In the genomic region with DNA sequence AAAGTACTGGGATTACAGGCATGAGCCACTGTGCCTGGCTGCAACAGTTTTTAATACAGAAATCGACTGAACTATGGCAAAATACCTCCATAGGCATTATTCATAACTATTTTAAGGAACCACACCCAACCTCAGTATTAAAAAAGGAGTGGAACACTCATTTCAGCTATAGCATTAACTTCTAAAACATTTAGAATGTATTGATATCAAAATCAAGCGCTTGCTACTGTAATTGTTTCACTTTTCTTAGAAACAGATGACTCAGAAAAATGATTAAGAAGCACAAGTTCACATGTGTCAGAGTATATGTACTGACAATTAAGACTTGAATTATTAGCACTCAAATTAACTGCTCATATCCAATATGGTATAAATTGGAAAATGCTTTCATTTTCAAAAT, we compare ENCODE assay signal across 23 cellular contexts. TPM values are rescaled to one million over a fixed set of nuclear protein-coding genes. Genes with fewer than 3 reads are reported as not detected.
A peak's percentile ranks its signal among the peaks of the same experiment; 100 is the strongest.
DNase-seq lines count a peak whose midpoint lies in the region; ATAC-seq lines count a peak whose summit lies in the region.
"Had no signal": no experiment of that assay in that cellular context is flagged by ENCODE, and none has a peak within 500 bp of the region (broad histone marks: within the 10 kb centered on the region; RNA-seq: fewer than 3 reads in every experiment).

No MANE protein-coding gene starts in this region.

- H3K18ac ChIP-seq in mesenchymal stem cell (ENCODE audit: low read depth in 1 of 2, low read length in 2 of 2), result no peak overlapping the region

- no peak overlapping the region for H3K27ac ChIP-seq in mesenchymal stem cell (ENCODE audit: low read length, poor library complexity, severe bottlenecking)
- H3K27ac ChIP-seq: RWPE1 had no signal

- H2BK12ac ChIP-seq in mesenchymal stem cell (ENCODE audit: low read length in 2 of 2), result no peak overlapping the region

- no peaks in the 10 kb centered on the region for H3K9me3 Mint-ChIP-seq in activated T-cell treated with anti-CD3 and anti-CD28 coated beads, Interleukin-2, amount 50 U/mL, for 24 hours
- no peaks in the 10 kb centered on the region for H3K9me3 Mint-ChIP-seq in central memory CD8-positive, alpha-beta T cell
- no peaks in the 10 kb centered on the region for H3K9me3 Mint-ChIP-seq in immature natural killer cell
- H3K9me3 Mint-ChIP-seq: CD4-positive, alpha-beta T cell had no signal

- H3K4me3 ChIP-seq in mesenchymal stem cell (ENCODE audit: insufficient read depth in 1 of 2, low read depth in 1 of 2, low read length in 2 of 2), result no peak overlapping the region
- H3K4me3 ChIP-seq: MG63 had no signal

- H3K4me2 ChIP-seq in mesenchymal stem cell (ENCODE audit: low read length, poor library complexity, severe bottlenecking), result no peak overlapping the region

- no peaks in the 10 kb centered on the region for H3K9me3 ChIP-seq in mesenchymal stem cell (ENCODE audit: control insufficient read depth, low read length)
- H3K9me3 ChIP-seq: Caco-2, MG63 had no signal

- no peak overlapping the region for H4K91ac ChIP-seq in mesenchymal stem cell (ENCODE audit: low read length)

- H3K27ac Mint-ChIP-seq in activated T-cell treated with anti-CD3 and anti-CD28 coated beads, Interleukin-2, amount 50 U/mL, for 24 hours, result peak overlapping the region; percentile 40
- peak overlapping the region; percentile 63 for H3K27ac Mint-ChIP-seq in central memory CD8-positive, alpha-beta T cell (ENCODE audit: low read depth)
- H3K27ac Mint-ChIP-seq in immature natural killer cell, result peak overlapping the region in 1 of 6 donors; percentile 29
- H3K27ac Mint-ChIP-seq: CD4-positive, alpha-beta T cell had no signal

- no peak overlapping the region for H4K8ac ChIP-seq in mesenchymal stem cell (ENCODE audit: low read length)

- H2BK120ac ChIP-seq in mesenchymal stem cell (ENCODE audit: low read depth, low read length), result no peak overlapping the region

- H2BK15ac ChIP-seq in mesenchymal stem cell (ENCODE audit: low read depth, poor library complexity, severe bottlenecking), result no peak overlapping the region

- peak overlapping the region; percentile 71 for H3K9ac ChIP-seq in mesenchymal stem cell (ENCODE audit: low read length)

- no peak overlapping the region for H2BK5ac ChIP-seq in mesenchymal stem cell (ENCODE audit: low read depth, low read length, poor library complexity, severe bottlenecking)

- peaks cover 43% of the 10 kb centered on the region for H3K36me3 Mint-ChIP-seq in activated T-cell treated with anti-CD3 and anti-CD28 coated beads, Interleukin-2, amount 50 U/mL, for 24 hours (ENCODE audit: low read depth)
- peaks cover 24% of the 10 kb centered on the region for H3K36me3 Mint-ChIP-seq in central memory CD8-positive, alpha-beta T cell (ENCODE audit: insufficient read depth)
- peaks cover 3 to 7% (median 4%) of the 10 kb centered on the region in 3 donors for H3K36me3 Mint-ChIP-seq in immature natural killer cell

- no CpG with 5 or more reads among the region's 2 CpGs for WGBS in mesenchymal stem cell

- ATAC-seq in central memory CD8-positive, alpha-beta T cell (replicated peaks; ENCODE audit: extremely low read depth, poor library complexity, severe bottlenecking), result no peak
- ATAC-seq: HCT116, PC-3 had no signal

- H3K36me3 ChIP-seq in mesenchymal stem cell (ENCODE audit: control insufficient read depth in 1 of 2, insufficient read depth in 2 of 2, low read depth in 1 of 2, low read length in 2 of 2), result peaks cover 12 to 66% of the 10 kb centered on the region in 2 experiments

- DNase-seq in activated T-cell treated with anti-CD3 and anti-CD28 coated beads, Interleukin-2, amount 50 U/mL, for 24 hours, result no peak
- DNase-seq in activated T-cell treated with anti-CD3 and anti-CD28 coated beads for 4 hours (no peak), HCEC 1CT (peak; percentile 15), mesenchymal stem cell (no peak), immature natural killer cell (no peak), RKO (ENCODE audit: low spot score) (no peak)
- no peak for DNase-seq in central memory CD8-positive, alpha-beta T cell (ENCODE audit: low spot score in 2 of 2)
- no peak for DNase-seq in stimulated activated naive CD4-positive, alpha-beta T cell (lab: John Stamatoyannopoulos, UW)
- DNase-seq: Caco-2; CD4-positive, alpha-beta T cell; GDM1; Karpas-422; MG63; NCI-H1048; NCI-H1436; NCI-H1930; NCI-H345; NCI-H524 treated with DMSO at 0.1 percent for 48 hours; PC-3 had no signal

- H3K27me3 ChIP-seq in mesenchymal stem cell (ENCODE audit: control insufficient read depth in 1 of 2, insufficient read depth in 1 of 2, low read length in 2 of 2), result no peaks in the 10 kb centered on the region
- H3K27me3 ChIP-seq: MG63 had no signal

- no peak overlapping the region for H3K4me3 Mint-ChIP-seq in activated T-cell treated with anti-CD3 and anti-CD28 coated beads, Interleukin-2, amount 50 U/mL, for 24 hours
- no peak overlapping the region for H3K4me3 Mint-ChIP-seq in central memory CD8-positive, alpha-beta T cell
- no peak overlapping the region for H3K4me3 Mint-ChIP-seq in immature natural killer cell
- H3K4me3 Mint-ChIP-seq: CD4-positive, alpha-beta T cell had no signal

- no peaks in the 10 kb centered on the region for H3K4me1 ChIP-seq in mesenchymal stem cell (ENCODE audit: control insufficient read depth, insufficient read depth, low read depth, low read length)

- H3K23ac ChIP-seq in mesenchymal stem cell (ENCODE audit: low read length in 2 of 2), result no peak overlapping the region

- H3K27me3 Mint-ChIP-seq in activated T-cell treated with anti-CD3 and anti-CD28 coated beads, Interleukin-2, amount 50 U/mL, for 24 hours, result no peaks in the 10 kb centered on the region
- no peaks in the 10 kb centered on the region for H3K27me3 Mint-ChIP-seq in central memory CD8-positive, alpha-beta T cell
- no peaks in the 10 kb centered on the region for H3K27me3 Mint-ChIP-seq in immature natural killer cell (ENCODE audit: low read depth in 3 of 3)
- H3K27me3 Mint-ChIP-seq: CD4-positive, alpha-beta T cell had no signal

- peaks cover 27% of the 10 kb centered on the region for H3K4me1 Mint-ChIP-seq in activated T-cell treated with anti-CD3 and anti-CD28 coated beads, Interleukin-2, amount 50 U/mL, for 24 hours (ENCODE audit: low read depth)
- H3K4me1 Mint-ChIP-seq in central memory CD8-positive, alpha-beta T cell, result peaks cover 32% of the 10 kb centered on the region
- peaks cover 2 to 24% of the 10 kb centered on the region in 2 donors for H3K4me1 Mint-ChIP-seq in immature natural killer cell

- H2AFZ ChIP-seq in mesenchymal stem cell (ENCODE audit: low read depth, low read length), result no peak overlapping the region

- H3K79me1 ChIP-seq in mesenchymal stem cell (replicated peaks; ENCODE audit: low read length, poor library complexity, severe bottlenecking), result peaks cover 13% of the 10 kb centered on the region

- no peak overlapping the region for H2AK5ac ChIP-seq in mesenchymal stem cell (ENCODE audit: low read length, severe bottlenecking)

- H3K4ac ChIP-seq in mesenchymal stem cell (ENCODE audit: low read depth in 1 of 2, low read length in 2 of 2), result no peak overlapping the region

- H3K14ac ChIP-seq in mesenchymal stem cell (ENCODE audit: low read length in 2 of 2), result no peak overlapping the region

RNA-seq across cellular contexts. Expression of gene AIDA, which starts 15.1 kb away (rescaled TPM):
- 72.0 TPM for polyA plus RNA-seq in mesenchymal stem cell (2013, experiment 1 of 2)
- 73.7 TPM for polyA plus RNA-seq in mesenchymal stem cell (2013, experiment 2 of 2)
- 10 to 100 TPM; 16.7 to 22.0 (median 21.2) TPM for polyA plus RNA-seq in immature natural killer cell

RNA-seq across cellular contexts. Expression of gene BROX, which starts 15.2 kb away (rescaled TPM):
- 20.9 TPM for polyA plus RNA-seq in mesenchymal stem cell (2013, experiment 1 of 2)
- polyA plus RNA-seq in mesenchymal stem cell (2013, experiment 2 of 2), result 20.7 TPM
- 10 to 100 TPM; 17.5 to 26.5 (median 22.1) TPM for polyA plus RNA-seq in immature natural killer cell

RNA-seq across cellular contexts. Expression of gene FAM177B, which starts 39.8 kb away (rescaled TPM):
- polyA plus RNA-seq in mesenchymal stem cell (2013, experiment 1 of 2), result not detected
- polyA plus RNA-seq in mesenchymal stem cell (2013, experiment 2 of 2), result not detected
- not detected for polyA plus RNA-seq in immature natural killer cell
- polyA plus RNA-seq: BJ, IMR-90 had no signal
